In genomic region chr7:105060923-105061322, GRCh38 we compare ENCODE assay signal across 21 cellular contexts. TPM values are rescaled to one million over a fixed set of nuclear protein-coding genes. Genes with fewer than 3 reads are reported as not detected.
DNase-seq lines count a peak whose midpoint lies in the region; ATAC-seq, FAIRE-seq and TF ChIP-seq lines count a peak whose summit lies in the region.
"Had no signal": no experiment of that assay in that cellular context is flagged by ENCODE, and none has a peak within 500 bp of the region (broad histone marks: within the 10 kb centered on the region; RNA-seq: fewer than 3 reads in every experiment).

No MANE protein-coding gene starts in this region.

- H4K20me1 ChIP-seq in K562 (replicated peaks; ENCODE audit: control insufficient read depth, insufficient read depth, low read length), result peaks cover 6% of the 10 kb centered on the region; the same call in 1 of the 2 replicates

- intact Hi-C loops in K562 (cut with micrococcal nuclease), result no loop called here
- intact Hi-C loops in aorta (cut with DNase I), result loop anchor here in 1 of 2 donors (5.0 kb wide), 1 partner anchor 44 kb away; no protein-coding TSS in a partner anchor

- H3K4me1 ChIP-seq in A549 (no peaks in the 10 kb centered on the region), K562 (replicated peaks in 1 of 2; ENCODE audit: control insufficient read depth in 2 of 2, insufficient read depth in 2 of 2, low read length in 2 of 2) (no peaks in the 10 kb centered on the region), aorta (ENCODE audit: control insufficient read depth in 1 of 2, insufficient read depth in 2 of 2, low read length in 2 of 2) (peaks cover 1 to 12% of the 10 kb centered on the region in 2 donors)
- H3K4me1 ChIP-seq in CD8-positive, alpha-beta memory T cell (ENCODE audit: insufficient read depth, low read length), result peaks cover 23% of the 10 kb centered on the region

- H3K4me2 ChIP-seq in A549 (no peak overlapping the region), K562 (ENCODE audit: insufficient read depth, low read length) (no peak overlapping the region)

- TF ChIP-seq POLR2A in A549 (IDR thresholded peaks at IDR 0.05; ENCODE audit: low read length) (no peak), K562 (conservative IDR thresholded peaks at IDR 0.05) (no peak)

- ATAC-seq in A549 (no peak; a peak in 1 of 6 replicates), K562 (peak; percentile 35), naive B cell (ENCODE audit: low read depth in 2 of 2) (no peak), aorta (ENCODE audit: low FRiP score) (no peak)

- DNase-seq in A549 (ENCODE audit: low read depth in 1 of 2, low spot score in 1 of 2) (no peak), K562 (ENCODE audit: extremely low read depth in 1 of 4, low spot score in 3 of 4) (no peak), naive B cell (no peak), NCI-H526 (lab: John Stamatoyannopoulos, UW) (no peak), aorta (no peak), midbrain (lab: John Stamatoyannopoulos, UW) (no peak)
- no peak for DNase-seq in CD8-positive, alpha-beta memory T cell
- DNase-seq in activated effector memory CD4-positive, alpha-beta T cell treated with anti-CD3 and anti-CD28 coated beads, Interleukin-2, amount 50 U/mL, for 16 hours, result no peak
- DNase-seq: activated effector memory CD4-positive, alpha-beta T cell treated with Interleukin-2 at 50 U/mL for 16 hours; cortex of kidney; kidney glomerular epithelial cell; NCI-H1105; NCI-H2107; NCI-H69; SHP77 treated with DMSO at 0.1 percent for 48 hours; stimulated activated CD4-positive, alpha-beta T cell treated with anti-CD3 and anti-CD28 coated beads, Interleukin-2, amount 100 ng/mL, for 24 hours; T-helper 1 cell; uterus had no signal

- no peak for TF ChIP-seq CTCF in A549 (IDR thresholded peaks at IDR 0.05)
- no peak for TF ChIP-seq CTCF in K562 (IDR thresholded peaks at IDR 0.05 in 2 of 3, conservative IDR thresholded peaks at IDR 0.05 in 1 of 3; ENCODE audit: insufficient read depth in 2 of 3, low read depth in 1 of 3, low read length in 3 of 3)

- H3K36me3 Mint-ChIP-seq in CD8-positive, alpha-beta memory T cell, result peaks cover 0 to 80% (median 7%) of the 10 kb centered on the region in 3 donors
- H3K36me3 Mint-ChIP-seq in naive B cell, result peaks cover 0 to 4% of the 10 kb centered on the region in 2 donors

- TF ChIP-seq EP300 in A549 (IDR thresholded peaks at IDR 0.05) (no peak), K562 (IDR thresholded peaks at IDR 0.05; ENCODE audit: low read length) (no peak)

- no peak overlapping the region for H2AFZ ChIP-seq in K562 (ENCODE audit: low read depth, low read length)

- H3K4me3 Mint-ChIP-seq in CD8-positive, alpha-beta memory T cell, result peak overlapping the region in 1 of 7 donors; percentile 9
- no peak overlapping the region for H3K4me3 Mint-ChIP-seq in naive B cell

- H3K4me1 Mint-ChIP-seq in CD8-positive, alpha-beta memory T cell, result peaks cover 71 to 89% (median 89%) of the 10 kb centered on the region in 3 donors
- peaks cover 35 to 41% (median 37%) of the 10 kb centered on the region in 3 donors for H3K4me1 Mint-ChIP-seq in naive B cell

- peak; percentile 36 for FAIRE-seq in A549 (lab: Jason Lieb, UNC)
- FAIRE-seq in K562 (lab: Jason Lieb, UNC), result no peak
- FAIRE-seq: endothelial cell of umbilical vein, HTR-8/SVneo had no signal

- in situ Hi-C loops in K562 (cut with MboI), result no loop called here

- no peak overlapping the region for H3K9ac ChIP-seq in K562 (ENCODE audit: insufficient read depth in 1 of 2, low read depth in 2 of 2, low read length in 2 of 2)

- no peak overlapping the region for H3K27ac ChIP-seq in A549
- H3K27ac ChIP-seq in CD8-positive, alpha-beta memory T cell (ENCODE audit: low read depth, low read length), result no peak overlapping the region
- peak overlapping the region; percentile 1; the same call in 1 of the 3 replicates for H3K27ac ChIP-seq in K562 (ENCODE audit: extremely low read depth, low read depth, low read length)
- H3K27ac ChIP-seq in aorta (ENCODE audit: low read depth in 1 of 2, low read length in 2 of 2), result no peak overlapping the region
- H3K27ac ChIP-seq: uterus, VCaP had no signal

- H3K79me2 ChIP-seq in K562 (ENCODE audit: control insufficient read depth, insufficient read depth, low read length), result peaks cover 77% of the 10 kb centered on the region

- 95% methylated on average over 3 of the region's 3 CpGs for WGBS in A549 (ENCODE audit: missing lambda C conversion rate)
- WGBS in K562 (ENCODE audit: insufficient coverage, low coverage, missing lambda C conversion rate), result 80% methylated on average over 3 of the region's 3 CpGs
- WGBS in aorta, 2 donors, result 45 to 54% methylated on average over 3 of the region's 3 CpGs

- POLR2A ChIA-PET in A549 (lab: Yijun Ruan, JAX), result no interaction called here
- POLR2A ChIA-PET in CD8-positive, alpha-beta memory T cell (lab: Charles Lee), result no interaction called here
- POLR2A ChIA-PET in K562 (lab: Yijun Ruan, JAX), result interaction anchor here (0.7 to 1.0 kb wide), 4 partner anchors 10 to 51 kb away, joined by 3 to 4 read pairs (median 3); no protein-coding TSS in a partner anchor

- H3K27me3 Mint-ChIP-seq in CD8-positive, alpha-beta memory T cell, result no peaks in the 10 kb centered on the region
- no peaks in the 10 kb centered on the region for H3K27me3 Mint-ChIP-seq in naive B cell

- BruUV-seq in K562 (replicated peaks; lab: Mats Ljungman, UMichigan), result no TSS peak

- CTCF ChIA-PET in A549 (lab: Yijun Ruan, JAX), result interaction anchor here (1.2 to 1.6 kb wide), 2 partner anchors 14 to 16 kb away, joined by 3 to 5 read pairs; no protein-coding TSS in a partner anchor
- CTCF ChIA-PET in CD8-positive, alpha-beta memory T cell (lab: Charles Lee), result interaction anchor here (1.1 kb wide), 1 partner anchor 21 kb away, joined by 3 read pairs; no protein-coding TSS in a partner anchor
- CTCF ChIA-PET in K562 (lab: Yijun Ruan, JAX; ENCODE audit: low intra/inter-chr PET ratio), result no interaction called here

- H3K4me3 ChIP-seq in A549 (no peak overlapping the region), K562 (no peak overlapping the region), aorta (ENCODE audit: low read length in 2 of 2) (no peak overlapping the region)
- no peak overlapping the region for H3K4me3 ChIP-seq in CD8-positive, alpha-beta memory T cell (ENCODE audit: low read length)
- H3K4me3 ChIP-seq: uterus had no signal

- no peak for TF ChIP-seq RAD21 in A549 (conservative IDR thresholded peaks at IDR 0.05 in 1 of 2, IDR thresholded peaks at IDR 0.05 in 1 of 2)
- no peak for TF ChIP-seq RAD21 in K562 (CRISPR knock-in tag; conservative IDR thresholded peaks at IDR 0.05 in 1 of 2, IDR thresholded peaks at IDR 0.05 in 1 of 2)

- H3K36me3 ChIP-seq in CD8-positive, alpha-beta memory T cell (ENCODE audit: insufficient read depth, low read length), result peaks cover 11% of the 10 kb centered on the region
- peaks cover 79% of the 10 kb centered on the region for H3K36me3 ChIP-seq in K562 (ENCODE audit: control insufficient read depth, insufficient read depth, low read length)
- H3K36me3 ChIP-seq in aorta (ENCODE audit: control insufficient read depth in 1 of 2, insufficient read depth in 2 of 2, low read length in 1 of 2), result peaks cover 0 to 1% of the 10 kb centered on the region in 2 donors
- H3K36me3 ChIP-seq: uterus had no signal

- H3K9me3 ChIP-seq in A549, result no peaks in the 10 kb centered on the region
- H3K9me3 ChIP-seq in CD8-positive, alpha-beta memory T cell (ENCODE audit: low read length), result no peaks in the 10 kb centered on the region
- H3K9me3 ChIP-seq in K562 (replicated peaks; ENCODE audit: control insufficient read depth, insufficient read depth, low read depth, low read length), result no peaks in the 10 kb centered on the region
- H3K9me3 ChIP-seq in aorta (ENCODE audit: control insufficient read depth, low read length), result no peaks in the 10 kb centered on the region
- H3K9me3 ChIP-seq: uterus had no signal

- no peaks in the 10 kb centered on the region for H3K9me1 ChIP-seq in K562 (ENCODE audit: control insufficient read depth, insufficient read depth, low read length)

- H3K27me3 ChIP-seq in CD8-positive, alpha-beta memory T cell (ENCODE audit: insufficient read depth, low read length, poor library complexity, severe bottlenecking), result no peaks in the 10 kb centered on the region
- H3K27me3 ChIP-seq in K562 (ENCODE audit: control insufficient read depth in 2 of 2, insufficient read depth in 2 of 2, low read length in 2 of 2) (no peaks in the 10 kb centered on the region), aorta (ENCODE audit: control insufficient read depth in 1 of 2, insufficient read depth in 2 of 2, low read length in 1 of 2) (no peaks in the 10 kb centered on the region)
- H3K27me3 ChIP-seq: uterus had no signal

- no peaks in the 10 kb centered on the region for H3K9me3 Mint-ChIP-seq in CD8-positive, alpha-beta memory T cell
- no peaks in the 10 kb centered on the region for H3K9me3 Mint-ChIP-seq in naive B cell

- H3K27ac Mint-ChIP-seq in CD8-positive, alpha-beta memory T cell, result peak overlapping the region in 6 of 8 donors; percentile 10 to 64 (median 34)
- H3K27ac Mint-ChIP-seq in naive B cell, result peak overlapping the region in 5 of 6 donors; percentile 11 to 92 (median 16)

RNA-seq across cellular contexts. Expression of gene KMT2E, which starts 46.9 kb away (rescaled TPM):
- polyA plus RNA-seq in A549 (2011; rRNA removed) (9.4 and 30.2 TPM in 2 replicates), A549 (2017; fragmentation: RNase III; extraction: RNeasy Plus Mini Kit Qiagen cat#74134 plus additional on column Dnase treatment) (17.2 to 23.4 TPM (median 19.3 TPM) in 3 replicates), K562 (2011; rRNA removed) (11.1 and 14.5 TPM in 2 replicates), K562 (2014; fragmentation: Illumina TruSeq; extraction: Trizol) (33.8 and 38.7 TPM in 2 replicates), K562 (2014; fragmentation: Nextera tagmentation; extraction: Ambion mirVana) (10 to 100 TPM in 1 of 2 experiments, 1 to 10 TPM in 1; 8.9 to 15.9 TPM), K562 (2014; rRNA removed) (18.2 and 23.4 TPM in 2 replicates), naive B cell (ENCODE audit: low read depth in 6 of 6) (100 to 1,000 TPM; 165 to 343 (median 213) TPM), aorta (10 to 100 TPM; 16.5 to 25.4 TPM)
- polyA plus RNA-seq in A549 (2012; cell fraction: cytosol; rRNA removed), result 3.6 and 4.6 TPM in 2 replicates
- polyA plus RNA-seq in A549 (2012; cell fraction: nucleus; rRNA removed), result 4.9 and 13.6 TPM in 2 replicates
- polyA minus RNA-seq in A549 (2011; rRNA and poly(A)+ RNA removed), result 56.7 and 57.6 TPM in 2 replicates
- 10 to 100 TPM; 81.0 to 87.5 TPM for total RNA-seq in CD8-positive, alpha-beta memory T cell
- polyA plus RNA-seq in CD8-positive, alpha-beta memory T cell, result 237 TPM
- total RNA-seq in K562 (2011; cell fraction: chromatin; rRNA removed; ENCODE audit: low replicate concordance), result 207 and 465 TPM in 2 replicates
- 88.1 and 130 TPM in 2 replicates for total RNA-seq in K562 (2011; cell fraction: nucleolus; rRNA removed)
- total RNA-seq in K562 (2011; cell fraction: nucleoplasm; rRNA removed), result 182 and 231 TPM in 2 replicates
- total RNA-seq in K562 (2014; rRNA removed) (33.5 and 38.1 TPM in 2 replicates), K562 (2014; rRNA removed; fragmentation: Illumina TruSeq; extraction: Trizol) (41.7 and 46.6 TPM in 2 replicates), K562 (2015; rRNA removed; fragmentation: Illumina TruSeq; extraction: Trizol) (38.6 and 39.9 TPM in 2 replicates), K562 (2021) (48.1 and 55.3 TPM in 2 replicates), aorta (100 to 1,000 TPM; 143 to 156 TPM)
- polyA plus RNA-seq in K562 (2011; cell fraction: cytosol; rRNA removed), result 7.9 and 14.7 TPM in 2 replicates
- polyA plus RNA-seq in K562 (2011; cell fraction: nucleus; rRNA removed), result 55.0 and 72.1 TPM in 2 replicates
- 26.5 and 30.8 TPM in 2 replicates for polyA plus RNA-seq in K562 (2012)
- polyA minus RNA-seq in K562 (2011; rRNA and poly(A)+ RNA removed), result 84.5 and 96.0 TPM in 2 replicates
- 28.8 and 34.0 TPM in 2 replicates for polyA minus RNA-seq in K562 (2011; cell fraction: cytosol; rRNA and poly(A)+ RNA removed)
- 110 and 143 TPM in 2 replicates for polyA minus RNA-seq in K562 (2011; cell fraction: nucleus; rRNA and poly(A)+ RNA removed)
